In genomic region chr1:226882187-226882586, GRCh38 we compare ENCODE assay signal across 8 cellular contexts. TPM values are rescaled to one million over a fixed set of nuclear protein-coding genes. Genes with fewer than 3 reads are reported as not detected.
DNase-seq lines count a peak whose midpoint lies in the region; ATAC-seq and TF ChIP-seq lines count a peak whose summit lies in the region.

No MANE protein-coding gene starts in this region.

- no peak for TF ChIP-seq POLR2A in vagina (IDR thresholded peaks at IDR 0.05)

- H3K36me3 ChIP-seq in vagina = no peaks in the 10 kb centered on the region

- no peaks in the 10 kb centered on the region for H3K9me3 ChIP-seq in vagina

- peak overlapping the region; percentile 96 for H3K27ac ChIP-seq in VCaP
- peak overlapping the region; percentile 51 for H3K27ac ChIP-seq in vagina

- no peaks in the 10 kb centered on the region for H3K27me3 Mint-ChIP-seq in Calu3 (ENCODE audit: unreplicated experiment)

- H3K4me3 ChIP-seq in vagina = peak overlapping the region; percentile 6 to 14

- CTCF ChIA-PET in Calu3 (lab: Charles Lee) = interaction anchor here (0.6 to 1.2 kb wide), 2 partner anchors 35 to 54 kb away, joined by 3 to 5 read pairs; no protein-coding TSS in a partner anchor

- no peak overlapping the region for H3K4me3 Mint-ChIP-seq in Calu3 (ENCODE audit: low read depth, unreplicated experiment)

- intact Hi-C loops in left colon (cut with DNase I, micrococcal nuclease) = no loop called here
- intact Hi-C loops in vagina (cut with DNase I) = no loop called here
- intact Hi-C loops in Calu3 (cut with micrococcal nuclease; ENCODE audit: unreplicated experiment) = no loop called here

- H3K4me1 Mint-ChIP-seq in Calu3 (ENCODE audit: low read depth, unreplicated experiment) = peaks cover 19% of the 10 kb centered on the region

- no peak overlapping the region for H3K27ac Mint-ChIP-seq in Calu3 (ENCODE audit: unreplicated experiment)

- H3K36me3 Mint-ChIP-seq in Calu3 (ENCODE audit: insufficient read depth, unreplicated experiment) = peaks cover 19% of the 10 kb centered on the region

- BruUV-seq in Calu3 (replicated peaks; lab: Mats Ljungman, UMichigan) = no TSS peak

- no peaks in the 10 kb centered on the region for H3K9me3 Mint-ChIP-seq in Calu3 (ENCODE audit: low read depth, unreplicated experiment)

- peak; percentile 17 for ATAC-seq in left colon

- TF ChIP-seq CTCF in VCaP (conservative IDR thresholded peaks at IDR 0.05) = no peak
- TF ChIP-seq CTCF in vagina (IDR thresholded peaks at IDR 0.05) = no peak
- no peak for TF ChIP-seq CTCF in Calu3 (IDR thresholded peaks at IDR 0.05; ENCODE audit: unreplicated experiment)

- peak; percentile 21 for DNase-seq in stimulated activated CD4-positive, alpha-beta T cell treated with anti-CD3 and anti-CD28 coated beads, Interleukin-15, amount 100 ng/mL, for 24 hours
- no peak for DNase-seq in stimulated activated CD4-positive, alpha-beta T cell treated with anti-CD3 and anti-CD28 coated beads, Interleukin-2, amount 100 ng/mL, for 24 hours
- no peak for DNase-seq in left colon
- DNase-seq in vagina (ENCODE audit: extremely low spot score in 2 of 2) = peak in 1 of 2 donors; percentile 83
- no peak for DNase-seq in occipital lobe (lab: John Stamatoyannopoulos, UW)
- DNase-seq in Calu3 = no peak
- no peak for DNase-seq in NCI-H1092 treated with DMSO at 0.1 percent for 48 hours (lab: John Stamatoyannopoulos, UW)

- H3K27me3 ChIP-seq in vagina = no peaks in the 10 kb centered on the region

- peaks cover 31% of the 10 kb centered on the region for H3K4me1 ChIP-seq in vagina

RNA-seq across cellular contexts. Expression of gene PSEN2, which starts 11.8 kb away (rescaled TPM):
- total RNA-seq in left colon (10 to 100 TPM; 27.0 to 28.7 TPM), vagina (22.1 TPM), occipital lobe (28.2 TPM), Calu3 (2022) (24.2 and 26.8 TPM in 2 replicates)

RNA-seq across cellular contexts. Expression of gene COQ8A, which starts 57.9 kb away (rescaled TPM):
- total RNA-seq in left colon (10 to 100 TPM; 39.9 to 44.8 TPM), vagina (44.9 TPM), occipital lobe (18.2 TPM), Calu3 (2022) (21.9 and 24.6 TPM in 2 replicates)
